In the genomic region with DNA sequence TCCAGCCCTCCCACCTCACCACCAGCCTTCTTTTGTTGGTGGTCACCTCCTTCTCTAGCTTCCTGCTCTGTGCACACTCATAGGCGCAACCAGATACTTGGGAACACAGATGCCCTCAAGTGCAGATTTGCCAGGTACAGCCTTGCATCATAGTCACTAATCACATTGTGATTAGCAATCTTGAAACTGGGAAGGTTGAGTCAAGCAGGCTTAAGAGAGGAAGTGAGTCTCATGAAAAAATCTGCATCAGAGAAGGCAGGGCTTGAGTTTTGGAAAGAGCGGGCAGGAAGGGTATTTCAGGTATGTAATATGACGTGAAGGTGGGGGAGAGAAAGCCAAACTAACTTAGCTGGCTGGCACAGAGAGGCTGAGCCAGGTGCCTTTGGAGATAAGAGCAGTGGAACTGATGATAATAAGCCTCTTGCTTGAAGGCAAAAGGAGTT, we compare ENCODE assay signal across 8 cellular contexts. TPM values are rescaled to one million over a fixed set of nuclear protein-coding genes. Genes with fewer than 3 reads are reported as not detected.
DNase-seq lines count a peak whose midpoint lies in the region; ATAC-seq and TF ChIP-seq lines count a peak whose summit lies in the region.

No MANE protein-coding gene starts in this region.

- H3K4me2 ChIP-seq in Karpas-422 (ENCODE audit: low read depth, low read length, poor library complexity, severe bottlenecking) = peak overlapping the region; percentile 96

- peak overlapping the region; percentile 5; the same call in 1 of the 2 replicates for H3K4me3 ChIP-seq in GM08714 (ENCODE audit: low read length)
- peak overlapping the region; percentile 8; the same call in 1 of the 2 replicates for H3K4me3 ChIP-seq in Karpas-422 (ENCODE audit: low read length)

- ATAC-seq in GM21515 (IDR thresholded peaks at IDR 0.05; ENCODE audit: unreplicated experiment) = peak; percentile 39

- no peaks in the 10 kb centered on the region for H4K20me1 ChIP-seq in Karpas-422 (ENCODE audit: insufficient read depth, low read depth, low read length)

- peaks cover 57% of the 10 kb centered on the region for H3K4me1 ChIP-seq in Karpas-422 (ENCODE audit: low read length)

- peaks cover 18% of the 10 kb centered on the region for H3K4me1 Mint-ChIP-seq in neural crest cell

- H3K27ac Mint-ChIP-seq in neural crest cell (ENCODE audit: unreplicated experiment) = no peak overlapping the region

- H3K27ac ChIP-seq in Karpas-422 (ENCODE audit: low read length) = peak overlapping the region; percentile 57

- H3K36me3 Mint-ChIP-seq in neural crest cell (ENCODE audit: low read depth) = no peaks in the 10 kb centered on the region

- peaks cover 26% of the 10 kb centered on the region for H3K79me2 ChIP-seq in Karpas-422 (ENCODE audit: low read length)

- peak; percentile 81 for DNase-seq in Karpas-422
- DNase-seq in activated T-cell treated with anti-CD3 and anti-CD28 coated beads for 4 hours = peak; percentile 31
- no peak for DNase-seq in neural crest cell (ENCODE audit: low read depth, low spot score)
- no peak for DNase-seq in hepatic stellate cell (ENCODE audit: low spot score)
- no peak for DNase-seq in SW 1271 (lab: John Stamatoyannopoulos, UW)
- DNase-seq in COLO829 (ENCODE audit: low spot score) = no peak

- H3K9me3 ChIP-seq in Karpas-422 (ENCODE audit: low read length) = no peaks in the 10 kb centered on the region

- H2AFZ ChIP-seq in Karpas-422 (ENCODE audit: low read length) = peak overlapping the region; percentile 6; the same call in 1 of the 2 replicates

- no peaks in the 10 kb centered on the region for H3K9me2 ChIP-seq in Karpas-422 (replicated peaks; ENCODE audit: insufficient read depth, low read length)

- no peaks in the 10 kb centered on the region for H3K27me3 ChIP-seq in Karpas-422 (ENCODE audit: low read length)

- no peaks in the 10 kb centered on the region for H3K27me3 Mint-ChIP-seq in neural crest cell (ENCODE audit: low read depth)

- H3K4me3 Mint-ChIP-seq in neural crest cell = peak overlapping the region; percentile 69

- H3K36me3 ChIP-seq in Karpas-422 (ENCODE audit: insufficient read depth, low read length) = no peaks in the 10 kb centered on the region

- no peak for TF ChIP-seq CTCF in neural crest cell (conservative IDR thresholded peaks at IDR 0.05)

- peak overlapping the region; percentile 37 for H3K9ac ChIP-seq in Karpas-422 (ENCODE audit: low read length)

- no peaks in the 10 kb centered on the region for H3K9me3 Mint-ChIP-seq in neural crest cell

RNA-seq across cellular contexts. Expression of gene RABGGTA, which starts 2.7 kb away (rescaled TPM):
- total RNA-seq in Karpas-422 (2014; rRNA removed; shearing (Covaris generic); ENCODE audit: low replicate concordance) = 45.1 and 64.1 TPM in 2 replicates
- total RNA-seq in neural crest cell = 22.8 and 25.4 TPM in 2 replicates

RNA-seq across cellular contexts. Expression of gene TGM1, which starts 11.1 kb away (rescaled TPM):
- total RNA-seq in Karpas-422 (2014; rRNA removed; shearing (Covaris generic); ENCODE audit: low replicate concordance) = 1.3 and 5.2 TPM in 2 replicates
- total RNA-seq in neural crest cell = 4.5 and 6.4 TPM in 2 replicates

RNA-seq across cellular contexts. Expression of gene DHRS1, which starts 25.5 kb away (rescaled TPM):
- total RNA-seq in Karpas-422 (2014; rRNA removed; shearing (Covaris generic); ENCODE audit: low replicate concordance) = 27.1 and 35.9 TPM in 2 replicates
- 17.2 and 19.1 TPM in 2 replicates for total RNA-seq in neural crest cell

RNA-seq across cellular contexts. Expression of gene NOP9, which starts 25.5 kb away (rescaled TPM):
- total RNA-seq in Karpas-422 (2014; rRNA removed; shearing (Covaris generic); ENCODE audit: low replicate concordance) = 42.0 and 44.7 TPM in 2 replicates
- 34.5 and 34.8 TPM in 2 replicates for total RNA-seq in neural crest cell

RNA-seq across cellular contexts. Expression of gene TINF2, which starts 31.7 kb away (rescaled TPM):
- total RNA-seq in Karpas-422 (2014; rRNA removed; shearing (Covaris generic); ENCODE audit: low replicate concordance) = 81.1 and 104 TPM in 2 replicates
- total RNA-seq in neural crest cell = 63.4 and 66.7 TPM in 2 replicates

Comparison
In these comparisons a context has a peak if more than half of its experiments do, and no peak if none do; other contexts are left out.
1. DNase-seq: peak in Karpas-422 (single experiment) and activated T-cell treated with anti-CD3 and anti-CD28 coated beads for 4 hours (single experiment); none in neural crest cell (single experiment), hepatic stellate cell (single experiment), SW 1271 (0 of 2) and COLO829 (single experiment).